ENCODE assay signal across 24 cellular contexts in genomic region chr7:130281227-130281626, GRCh38. TPM values are rescaled to one million over a fixed set of nuclear protein-coding genes. Genes with fewer than 3 reads are reported as not detected.
DNase-seq lines count a peak whose midpoint lies in the region; ATAC-seq and TF ChIP-seq lines count a peak whose summit lies in the region.
"Had no signal": no experiment of that assay in that cellular context is flagged by ENCODE, and none has a peak within 500 bp of the region (broad histone marks: within the 10 kb centered on the region; RNA-seq: fewer than 3 reads in every experiment).

No MANE protein-coding gene starts in this region.

- H3K27me3 ChIP-seq in left ventricle myocardium inferior (ENCODE audit: low read depth) = peaks cover 22% of the 10 kb centered on the region
- no peaks in the 10 kb centered on the region for H3K27me3 ChIP-seq in aorta (ENCODE audit: control insufficient read depth in 1 of 2, insufficient read depth in 2 of 2, low read length in 1 of 2)
- no peaks in the 10 kb centered on the region for H3K27me3 ChIP-seq in A673 (replicated peaks; ENCODE audit: insufficient read depth, low read depth, low read length, poor library complexity)
- H3K27me3 ChIP-seq: cardiac muscle cell, right lobe of liver had no signal

- no peak overlapping the region for H3K27ac ChIP-seq in left ventricle myocardium inferior (replicated peaks)
- H3K27ac ChIP-seq in aorta (ENCODE audit: low read depth in 1 of 2, low read length in 2 of 2) = no peak overlapping the region
- no peak overlapping the region for H3K27ac ChIP-seq in A673 (ENCODE audit: low read depth, low read length, poor library complexity, severe bottlenecking)
- H3K27ac ChIP-seq: cardiac muscle cell, right lobe of liver, SK-N-MC had no signal

- 46 to 51% methylated on average over 2 of the region's 2 CpGs for whole genome bisulfite sequencing in aorta, 2 donors

- POLR2A ChIA-PET in A673 (lab: Charles Lee; ENCODE audit: low non-redundant PET) = no interaction called here

- BruUV-seq in A673 (replicated peaks; lab: Mats Ljungman, UMichigan) = no TSS peak

- H3K4me3 ChIP-seq in left ventricle myocardium inferior (no peak overlapping the region), astrocyte of the cerebellum (ENCODE audit: low read depth, low read length) (no peak overlapping the region), foreskin fibroblast (ENCODE audit: low read depth in 1 of 2, low read length in 2 of 2) (no peak overlapping the region), aorta (ENCODE audit: low read length in 2 of 2) (no peak overlapping the region), A673 (ENCODE audit: low read depth, low read length, poor library complexity, severe bottlenecking) (no peak overlapping the region)
- H3K4me3 ChIP-seq: cardiac muscle cell, GM12878, right lobe of liver, SK-N-MC had no signal

- in situ Hi-C loops in astrocyte of the cerebellum (cut with HindIII; ENCODE audit: low sequenced_read_pairs) = no loop called here

- DNase-seq in left cardiac atrium = no peak
- no peak for DNase-seq in left ventricle myocardium inferior
- DNase-seq in astrocyte of the cerebellum (ENCODE audit: low read depth) = peak; percentile 78
- DNase-seq in foreskin fibroblast = peak; percentile 74 to 88
- DNase-seq in aorta = no peak
- no peak for DNase-seq in activated CD4-positive, alpha-beta T cell treated with anti-CD3 and anti-CD28 coated beads, Interleukin-2, amount 10 ng/mL, durations not matched to agents 24 days and 14 days
- no peak for DNase-seq in cerebellum (ENCODE audit: low spot score)
- DNase-seq in A673 (ENCODE audit: low spot score) = no peak
- DNase-seq: ACHN; activated CD4-positive, alpha-beta T cell treated with anti-CD3 and anti-CD28 coated beads for 48 hours; activated naive CD4-positive, alpha-beta T cell treated with anti-CD3 and anti-CD28 coated beads, Interleukin-2, amount 50 U/mL, for 16 hours; activated T-cell treated with anti-CD3 and anti-CD28 coated beads for 4 hours; CD8-positive, alpha-beta memory T cell; hypothalamus; NCI-H2029 treated with DMSO at 0.1 percent for 48 hours; NCI-H526 treated with DMSO at 0.1 percent for 48 hours; OCI-M1; right lobe of liver; stimulated activated CD4-positive, alpha-beta T cell treated with anti-CD3 and anti-CD28 coated beads, Interleukin-2, amount 100 ng/mL, for 48 hours had no signal

- no peak for TF ChIP-seq CTCF in left ventricle myocardium inferior (IDR thresholded peaks at IDR 0.05; ENCODE audit: borderline replicate concordance)
- no peak for TF ChIP-seq CTCF in astrocyte of the cerebellum (IDR thresholded peaks at IDR 0.05; ENCODE audit: low read depth, low read length, missing control alignments)
- TF ChIP-seq CTCF in foreskin fibroblast (IDR thresholded peaks at IDR 0.05; ENCODE audit: low read depth, low read length) = no peak
- TF ChIP-seq CTCF in A673 (conservative IDR thresholded peaks at IDR 0.05; ENCODE audit: low read depth, low read length) = no peak

- H3K4me1 ChIP-seq in left ventricle myocardium inferior (peaks cover 10% of the 10 kb centered on the region), aorta (ENCODE audit: control insufficient read depth in 1 of 2, insufficient read depth in 2 of 2, low read length in 2 of 2) (no peaks in the 10 kb centered on the region), A673 (ENCODE audit: insufficient read depth, low read length, poor library complexity, severe bottlenecking) (peaks cover 34% of the 10 kb centered on the region)
- H3K4me1 ChIP-seq: right lobe of liver had no signal

- no peaks in the 10 kb centered on the region for H3K36me3 ChIP-seq in left ventricle myocardium inferior
- H3K36me3 ChIP-seq in aorta (ENCODE audit: control insufficient read depth in 1 of 2, insufficient read depth in 2 of 2, low read length in 1 of 2) = no peaks in the 10 kb centered on the region
- no peaks in the 10 kb centered on the region for H3K36me3 ChIP-seq in A673 (ENCODE audit: insufficient read depth, low read length, poor library complexity, severe bottlenecking)
- H3K36me3 ChIP-seq: cardiac muscle cell, right lobe of liver had no signal

- no peak overlapping the region for H3K4me3 Mint-ChIP-seq in activated CD4-positive, alpha-beta T cell treated with anti-CD3 and anti-CD28 coated beads, Interleukin-2, amount 10 ng/mL, durations not matched to agents 24 days and 14 days
- H3K4me3 Mint-ChIP-seq: CD8-positive, alpha-beta memory T cell had no signal

- H3K36me3 Mint-ChIP-seq in activated CD4-positive, alpha-beta T cell treated with anti-CD3 and anti-CD28 coated beads, Interleukin-2, amount 10 ng/mL, durations not matched to agents 24 days and 14 days (ENCODE audit: low read depth) = no peaks in the 10 kb centered on the region
- H3K36me3 Mint-ChIP-seq: CD8-positive, alpha-beta memory T cell had no signal

- H3K4me1 Mint-ChIP-seq in activated CD4-positive, alpha-beta T cell treated with anti-CD3 and anti-CD28 coated beads, Interleukin-2, amount 10 ng/mL, durations not matched to agents 24 days and 14 days = peaks cover 18% of the 10 kb centered on the region

- H3K9me3 ChIP-seq in left ventricle myocardium inferior (replicated peaks) (no peaks in the 10 kb centered on the region), aorta (ENCODE audit: control insufficient read depth, low read length) (no peaks in the 10 kb centered on the region), A673 (ENCODE audit: low read depth, low read length, poor library complexity, severe bottlenecking) (no peaks in the 10 kb centered on the region)
- H3K9me3 ChIP-seq: right lobe of liver had no signal

- intact Hi-C loops in left cardiac atrium (cut with DNase I) = no loop called here
- intact Hi-C loops in left ventricle myocardium inferior (cut with micrococcal nuclease) = no loop called here
- intact Hi-C loops in aorta (cut with DNase I) = no loop called here
- intact Hi-C loops in activated CD4-positive, alpha-beta T cell treated with anti-CD3 and anti-CD28 coated beads, Interleukin-2, amount 10 ng/mL, durations not matched to agents 24 days and 14 days (cut with micrococcal nuclease) = no loop called here
- intact Hi-C loops in A673 (cut with micrococcal nuclease; ENCODE audit: unreplicated experiment) = no loop called here

- CTCF ChIA-PET in A673 (lab: Charles Lee) = no interaction called here

- no peaks in the 10 kb centered on the region for H3K9me3 Mint-ChIP-seq in activated CD4-positive, alpha-beta T cell treated with anti-CD3 and anti-CD28 coated beads, Interleukin-2, amount 10 ng/mL, durations not matched to agents 24 days and 14 days

- ATAC-seq in left cardiac atrium (peak; percentile 42 to 65), aorta (ENCODE audit: low FRiP score) (peak; percentile 21)
- ATAC-seq: GM12878, right lobe of liver had no signal

- no peak overlapping the region for H3K27ac Mint-ChIP-seq in activated CD4-positive, alpha-beta T cell treated with anti-CD3 and anti-CD28 coated beads, Interleukin-2, amount 10 ng/mL, durations not matched to agents 24 days and 14 days
- H3K27ac Mint-ChIP-seq: CD8-positive, alpha-beta memory T cell had no signal

- no peaks in the 10 kb centered on the region for H3K27me3 Mint-ChIP-seq in activated CD4-positive, alpha-beta T cell treated with anti-CD3 and anti-CD28 coated beads, Interleukin-2, amount 10 ng/mL, durations not matched to agents 24 days and 14 days

RNA-seq across cellular contexts. Expression of gene CPA4, which starts 11.7 kb away (rescaled TPM):
- total RNA-seq in left cardiac atrium (1 to 10 TPM; 3.5 to 3.8 TPM), left ventricle myocardium inferior (not detected), aorta (1 to 10 TPM in 1 of 2 donors, under 1 TPM in 1; 0.45 to 1.0 TPM), cerebellum (1.00 TPM), A673 (2021) (0.35 TPM in 1 of 2 replicates, not detected in the other)
- polyA plus RNA-seq in aorta = under 1 TPM in 1 of 2 donors, not detected in 1; 0.18 TPM
- total RNA-seq in activated CD4-positive, alpha-beta T cell treated with anti-CD3 and anti-CD28 coated beads, Interleukin-2, amount 10 ng/mL, durations not matched to agents 24 days and 14 days = not detected in 2 replicates
- total RNA-seq: cardiac muscle cell; CD8-positive, alpha-beta memory T cell; G401; right lobe of liver had no signal
- polyA plus RNA-seq: CD8-positive, alpha-beta memory T cell had no signal

RNA-seq across cellular contexts. Expression of gene CPA2, which starts 14.6 kb away (rescaled TPM):
- total RNA-seq in left cardiac atrium (under 1 TPM in 1 of 2 donors, not detected in 1; 0.38 TPM), left ventricle myocardium inferior (not detected), aorta (1 to 10 TPM in 1 of 2 donors, under 1 TPM in 1; 0.72 to 1.0 TPM), cerebellum (not detected), A673 (2021) (0.26 and 0.43 TPM in 2 replicates)
- 1 to 10 TPM in 1 of 2 donors, under 1 TPM in 1; 0.38 to 2.8 TPM for polyA plus RNA-seq in aorta
- 0.14 TPM in 2 replicates for total RNA-seq in activated CD4-positive, alpha-beta T cell treated with anti-CD3 and anti-CD28 coated beads, Interleukin-2, amount 10 ng/mL, durations not matched to agents 24 days and 14 days
- total RNA-seq: CD8-positive, alpha-beta memory T cell; fibroblast of villous mesenchyme; G401; right lobe of liver had no signal
- polyA plus RNA-seq: CD8-positive, alpha-beta memory T cell had no signal

Comparison
In these comparisons a context has a peak if more than half of its experiments do, and no peak if none do; other contexts are left out.
1. DNase-seq: peak in astrocyte of the cerebellum (single experiment) and foreskin fibroblast (2 of 2); none in left cardiac atrium (single experiment), left ventricle myocardium inferior (single experiment), aorta (0 of 2), activated CD4-positive, alpha-beta T cell treated with anti-CD3 and anti-CD28 coated beads, Interleukin-2, amount 10 ng/mL, durations not matched to agents 24 days and 14 days (single experiment), cerebellum (single experiment) and A673 (single experiment).